25 cellular contexts compared by ENCODE assay signal in the genomic region with DNA sequence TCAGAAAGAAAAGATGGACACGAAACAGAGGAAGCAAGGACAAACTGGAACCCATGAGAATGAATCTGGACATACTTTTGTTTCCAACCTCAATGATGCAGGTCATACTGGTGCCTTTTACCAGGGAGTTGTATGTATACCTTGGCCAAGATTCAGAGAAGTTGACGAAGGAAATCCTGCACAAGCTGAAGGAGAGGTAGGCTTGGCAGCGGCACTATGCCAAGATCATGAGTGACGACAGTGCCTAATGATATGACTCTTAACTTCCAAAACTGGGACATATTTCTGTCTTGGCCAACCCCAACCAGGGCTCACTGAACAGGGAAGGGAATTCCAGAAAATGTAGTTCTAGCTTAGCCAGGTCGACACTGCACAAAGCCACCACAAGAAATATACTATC.
"Had no signal": no experiment of that assay in that cellular context is flagged by ENCODE, and none has a peak within 500 bp of the region (broad histone marks: within the 10 kb centered on the region; RNA-seq: fewer than 3 reads in every experiment).

No MANE protein-coding gene starts in this region.

- H3K4me3 ChIP-seq: left ventricle myocardium inferior, lung, pancreas, smooth muscle cell, thyroid gland had no signal

- DNase-seq: caudate nucleus; cerebellar nuclear complex; cortex of kidney; effector memory CD8-positive, alpha-beta T cell; erythroblast; hypothalamus; left ventricle myocardium inferior; mesenchymal stem cell; midbrain; naive thymus-derived CD8-positive, alpha-beta T cell; nephron progenitor cell; nucleus accumbens; pancreas; stimulated activated CD4-positive, alpha-beta T cell treated with anti-CD3 and anti-CD28 coated beads, Interleukin-12 subunit alpha, Interleukin-12 subunit beta, amount 100 ng/mL, for 4 hours; stimulated activated CD4-positive, alpha-beta T cell treated with anti-CD3 and anti-CD28 coated beads, Interleukin-1b, Interleukin-23, amount 100 ng/mL, for 48 hours; stimulated activated CD4-positive, alpha-beta T cell treated with anti-CD3 and anti-CD28 coated beads, Interleukin-4, amount 100 ng/mL, for 1 hour; stimulated activated CD8-positive, alpha-beta memory T cell treated with anti-CD3 and anti-CD28 coated beads, Interleukin-4, amount 100 ng/mL, for 48 hours; stimulated activated naive CD4-positive, alpha-beta T cell; stimulated activated naive CD8-positive, alpha-beta T cell treated with anti-CD3 and anti-CD28 coated beads, Interleukin-15, amount 100 ng/mL, for 72 hours; thyroid gland had no signal

- H3K27ac Mint-ChIP-seq: effector memory CD8-positive, alpha-beta T cell; nephron progenitor cell; progenitor cell of endocrine pancreas; stimulated activated naive CD8-positive, alpha-beta T cell treated with anti-CD3 and anti-CD28 coated beads, Interleukin-15, amount 100 ng/mL, for 72 hours; type B pancreatic cell had no signal

- H3K27ac ChIP-seq: left ventricle myocardium inferior, pancreas, thyroid gland had no signal

- H3K36me3 ChIP-seq: left ventricle myocardium inferior, pancreas, thyroid gland had no signal

- H3K4me1 ChIP-seq: pancreas, thyroid gland had no signal

- H3K27me3 Mint-ChIP-seq: type B pancreatic cell had no signal

- H3K9me3 ChIP-seq: left ventricle myocardium inferior, pancreas, thyroid gland had no signal

- H3K4me3 Mint-ChIP-seq: effector memory CD8-positive, alpha-beta T cell; naive thymus-derived CD8-positive, alpha-beta T cell; nephron progenitor cell; stimulated activated naive CD8-positive, alpha-beta T cell treated with anti-CD3 and anti-CD28 coated beads, Interleukin-15, amount 100 ng/mL, for 72 hours; type B pancreatic cell had no signal

- ATAC-seq: effector memory CD8-positive, alpha-beta T cell; naive thymus-derived CD8-positive, alpha-beta T cell; pancreas; sciatic nerve; stimulated activated naive CD8-positive, alpha-beta T cell treated with anti-CD3 and anti-CD28 coated beads, Interleukin-15, amount 100 ng/mL, for 72 hours had no signal

- H3K4me2 ChIP-seq: smooth muscle cell had no signal

- H3K9me3 Mint-ChIP-seq: effector memory CD8-positive, alpha-beta T cell; naive thymus-derived CD8-positive, alpha-beta T cell; nephron progenitor cell; stimulated activated naive CD8-positive, alpha-beta T cell treated with anti-CD3 and anti-CD28 coated beads, Interleukin-15, amount 100 ng/mL, for 72 hours; type B pancreatic cell had no signal

- H3K36me3 Mint-ChIP-seq: naive thymus-derived CD8-positive, alpha-beta T cell; type B pancreatic cell had no signal

- H3K27me3 ChIP-seq: pancreas, thyroid gland had no signal
